In the genomic region with DNA sequence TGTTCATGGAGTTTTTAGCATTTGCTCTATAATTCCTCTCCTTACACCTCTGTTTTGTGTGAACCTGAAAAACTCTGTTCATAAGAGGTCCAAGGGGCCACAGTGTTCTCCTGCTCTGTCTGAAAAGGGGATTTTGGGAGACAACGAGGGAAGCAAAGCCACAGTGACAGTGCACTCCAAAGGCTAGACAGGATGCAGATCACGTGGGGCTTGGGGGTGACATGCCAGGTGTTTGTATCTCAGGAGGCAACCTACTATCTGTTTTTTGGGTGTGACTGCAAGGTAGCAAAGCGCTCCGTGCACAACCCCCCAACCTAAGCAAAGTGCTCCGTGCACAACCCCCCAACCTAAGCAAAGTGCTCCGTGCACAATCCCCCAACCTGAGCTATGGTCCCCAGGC, we compare ENCODE assay signal across 9 cellular contexts. TPM values are rescaled to one million over a fixed set of nuclear protein-coding genes. Genes with fewer than 3 reads are reported as not detected.
DNase-seq lines count a peak whose midpoint lies in the region; ATAC-seq, FAIRE-seq and TF ChIP-seq lines count a peak whose summit lies in the region.
"Had no signal": no experiment of that assay in that cellular context is flagged by ENCODE, and none has a peak within 500 bp of the region (broad histone marks: within the 10 kb centered on the region; RNA-seq: fewer than 3 reads in every experiment).

No MANE protein-coding gene starts in this region.

- H3K9me3 ChIP-seq in thyroid gland: no peaks in the 10 kb centered on the region
- H3K9me3 ChIP-seq in aorta (ENCODE audit: control insufficient read depth, low read length): no peaks in the 10 kb centered on the region

- H3K27me3 Mint-ChIP-seq in activated T-cell treated with anti-CD3 and anti-CD28 coated beads, Interleukin-2, amount 50 U/mL, for 72 hours (ENCODE audit: low read depth): no peaks in the 10 kb centered on the region

- no peaks in the 10 kb centered on the region for H3K9me3 Mint-ChIP-seq in activated T-cell treated with anti-CD3 and anti-CD28 coated beads, Interleukin-2, amount 50 U/mL, for 72 hours

- intact Hi-C loops in thyroid gland (cut with DNase I) (no loop called here), aorta (cut with DNase I) (loop anchor here in 1 of 2 donors (10.0 kb wide), 2 partner anchors 163 to 213 kb away; partner anchors contain the start of genes GPR162, LAG3 and P3H3)

- DNase-seq in activated gamma-delta T cell treated with Interleukin-2 at 50 U/mL for 16 hours: peak; percentile 29
- DNase-seq in activated gamma-delta T cell (lab: John Stamatoyannopoulos, UW): no peak
- DNase-seq in activated T-cell treated with anti-CD3 and anti-CD28 coated beads, Interleukin-2, amount 50 U/mL, for 72 hours: no peak
- peak in 1 of 2 donors; percentile 28 for DNase-seq in thyroid gland
- no peak for DNase-seq in aorta
- DNase-seq in T-helper 9 cell: no peak
- DNase-seq in frontal cortex (ENCODE audit: low spot score in 2 of 2): no peak

- no peak for ATAC-seq in activated T-cell treated with anti-CD3 and anti-CD28 coated beads, Interleukin-2, amount 50 U/mL, for 72 hours (replicated peaks in 1 of 2)
- ATAC-seq in aorta (ENCODE audit: low FRiP score): no peak
- ATAC-seq: left lobe of liver had no signal

- 63 to 80% methylated on average over 6 of the region's 6 CpGs for WGBS in thyroid gland, 2 donors
- 60 to 69% methylated on average over 6 of the region's 6 CpGs for WGBS in aorta, 2 donors

- H3K27ac ChIP-seq in layer of hippocampus (ENCODE audit: low read depth, low read length) (peak overlapping the region; percentile 99), thyroid gland (peak overlapping the region; percentile 90 to 98 (median 97)), aorta (ENCODE audit: low read depth in 1 of 2, low read length in 2 of 2) (peak overlapping the region in 1 of 2 donors; percentile 83)

- TF ChIP-seq CTCF in thyroid gland (IDR thresholded peaks at IDR 0.05): no peak

- no peaks in the 10 kb centered on the region for H3K27me3 ChIP-seq in layer of hippocampus (ENCODE audit: control insufficient read depth, insufficient read depth, low read length)
- no peaks in the 10 kb centered on the region for H3K27me3 ChIP-seq in thyroid gland
- H3K27me3 ChIP-seq in aorta (ENCODE audit: control insufficient read depth in 1 of 2, insufficient read depth in 2 of 2, low read length in 1 of 2): no peaks in the 10 kb centered on the region

- peak overlapping the region; percentile 10 for H3K27ac Mint-ChIP-seq in activated T-cell treated with anti-CD3 and anti-CD28 coated beads, Interleukin-2, amount 50 U/mL, for 72 hours

- H3K4me1 ChIP-seq in thyroid gland: peaks cover 23 to 34% of the 10 kb centered on the region in 2 donors
- peaks cover 2 to 3% of the 10 kb centered on the region in 2 donors for H3K4me1 ChIP-seq in aorta (ENCODE audit: control insufficient read depth in 1 of 2, insufficient read depth in 2 of 2, low read length in 2 of 2)

- TF ChIP-seq POLR2A in thyroid gland (IDR thresholded peaks at IDR 0.05): no peak

- no peaks in the 10 kb centered on the region for H3K36me3 Mint-ChIP-seq in activated T-cell treated with anti-CD3 and anti-CD28 coated beads, Interleukin-2, amount 50 U/mL, for 72 hours (ENCODE audit: insufficient read depth in 2 of 2)

- H3K4me1 Mint-ChIP-seq in activated T-cell treated with anti-CD3 and anti-CD28 coated beads, Interleukin-2, amount 50 U/mL, for 72 hours (ENCODE audit: low read depth): peaks cover 11% of the 10 kb centered on the region

- peak overlapping the region; percentile 9 to 38 for H3K4me3 Mint-ChIP-seq in activated T-cell treated with anti-CD3 and anti-CD28 coated beads, Interleukin-2, amount 50 U/mL, for 72 hours

- no peak for FAIRE-seq in frontal cortex (lab: Jason Lieb, UNC)

- no peaks in the 10 kb centered on the region for H3K36me3 ChIP-seq in thyroid gland
- H3K36me3 ChIP-seq in aorta (ENCODE audit: control insufficient read depth in 1 of 2, insufficient read depth in 2 of 2, low read length in 1 of 2): no peaks in the 10 kb centered on the region

- H3K4me3 ChIP-seq in thyroid gland (replicated peaks in 1 of 3) (no peak overlapping the region), aorta (ENCODE audit: low read length in 2 of 2) (no peak overlapping the region)

RNA-seq across cellular contexts. Expression of gene CHD4, which starts 5.1 kb away (rescaled TPM):
- total RNA-seq in activated T-cell treated with anti-CD3 and anti-CD28 coated beads, Interleukin-2, amount 50 U/mL, for 72 hours: 100 to 1,000 TPM; 292 to 299 TPM
- 100 to 1,000 TPM; 152 to 337 (median 263) TPM for total RNA-seq in thyroid gland
- 100 to 1,000 TPM; 174 to 195 TPM for total RNA-seq in aorta
- 100 to 1,000 TPM in 1 of 2 donors, 10 to 100 TPM in 1; 73.1 to 110 TPM for polyA plus RNA-seq in aorta
- 201 TPM for total RNA-seq in frontal cortex

RNA-seq across cellular contexts. Expression of gene LPAR5, which starts 23.5 kb away (rescaled TPM):
- total RNA-seq in activated T-cell treated with anti-CD3 and anti-CD28 coated beads, Interleukin-2, amount 50 U/mL, for 72 hours: 1 to 10 TPM; 4.1 to 8.9 TPM
- total RNA-seq in thyroid gland (1 to 10 TPM in 3 of 4 donors, under 1 TPM in 1; 0.78 to 8.1 (median 3.5) TPM), aorta (1 to 10 TPM; 2.5 to 3.7 TPM), frontal cortex (0.41 TPM)
- under 1 TPM; 0.51 to 0.88 TPM for polyA plus RNA-seq in aorta

RNA-seq across cellular contexts. Expression of gene ACRBP, which starts 35.0 kb away (rescaled TPM):
- 1 to 10 TPM; 5.2 to 6.1 TPM for total RNA-seq in activated T-cell treated with anti-CD3 and anti-CD28 coated beads, Interleukin-2, amount 50 U/mL, for 72 hours
- 10 to 100 TPM in 2 of 4 donors, 1 to 10 TPM in 2; 8.9 to 11.4 (median 10.4) TPM for total RNA-seq in thyroid gland
- 1 to 10 TPM; 1.8 to 5.2 TPM for total RNA-seq in aorta
- polyA plus RNA-seq in aorta: under 1 TPM in 1 of 2 donors, not detected in 1; 0.25 TPM
- 0.41 TPM for total RNA-seq in frontal cortex

RNA-seq across cellular contexts. Expression of gene NOP2, which starts 44.2 kb away (rescaled TPM):
- total RNA-seq in activated T-cell treated with anti-CD3 and anti-CD28 coated beads, Interleukin-2, amount 50 U/mL, for 72 hours: 10 to 100 TPM; 76.9 to 89.8 TPM
- total RNA-seq in thyroid gland (10 to 100 TPM; 23.0 to 50.8 (median 35.6) TPM), aorta (10 to 100 TPM; 24.8 to 27.8 TPM), frontal cortex (9.4 TPM)
- 10 to 100 TPM in 1 of 2 donors, 1 to 10 TPM in 1; 5.4 to 18.8 TPM for polyA plus RNA-seq in aorta

RNA-seq across cellular contexts. Expression of gene ING4, which starts 50.7 kb away (rescaled TPM):
- total RNA-seq in activated T-cell treated with anti-CD3 and anti-CD28 coated beads, Interleukin-2, amount 50 U/mL, for 72 hours: 10 to 100 TPM; 27.6 to 28.0 TPM
- 10 to 100 TPM; 52.7 to 85.1 (median 67.2) TPM for total RNA-seq in thyroid gland
- total RNA-seq in aorta: 10 to 100 TPM; 19.7 to 43.3 TPM
- 10 to 100 TPM; 45.3 to 63.7 TPM for polyA plus RNA-seq in aorta
- total RNA-seq in frontal cortex: 81.9 TPM
